ENCODE assay signal across 8 cellular contexts in the genomic region with DNA sequence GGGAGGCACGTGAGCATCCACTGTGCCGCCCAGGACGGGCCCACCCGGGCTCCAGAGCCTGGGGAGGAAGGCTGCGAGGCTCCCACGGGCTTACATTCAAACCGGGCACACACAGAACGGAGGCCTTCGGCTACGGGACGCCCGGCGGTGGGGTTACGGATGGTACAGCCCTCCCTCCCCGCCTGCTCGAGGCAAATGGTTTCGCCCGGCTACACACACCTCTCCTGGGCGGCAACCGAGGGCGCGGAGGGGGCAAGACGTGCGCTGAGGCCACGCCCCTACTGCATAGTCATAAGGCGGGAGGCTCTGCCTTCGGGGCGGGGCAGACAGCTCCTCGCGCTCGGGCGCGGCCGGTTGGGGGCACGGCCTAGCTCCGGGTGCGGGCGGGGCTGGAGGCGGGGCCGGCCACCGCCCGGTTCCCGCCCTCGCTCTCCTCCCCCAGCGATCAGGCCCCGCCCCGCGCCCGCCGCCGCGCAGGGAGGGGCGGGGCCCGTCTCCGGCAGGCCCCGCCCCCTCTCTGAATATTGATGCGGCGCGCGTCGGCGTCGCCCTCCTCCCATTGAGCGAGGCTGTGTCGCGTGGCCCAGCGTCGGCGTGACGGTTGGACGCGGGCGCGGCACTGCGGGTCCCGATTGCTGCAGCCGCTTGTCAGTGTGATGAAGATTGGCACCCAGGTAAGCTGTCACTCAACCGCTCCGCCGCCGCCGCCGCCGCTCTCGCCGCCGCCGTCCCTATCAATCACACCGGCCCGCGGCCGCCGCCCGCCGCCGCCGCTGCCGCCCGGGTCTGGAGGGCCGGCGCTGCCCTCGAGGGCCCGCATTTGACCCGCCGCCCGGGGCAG. TPM values are rescaled to one million over a fixed set of nuclear protein-coding genes. Genes with fewer than 3 reads are reported as not detected.
DNase-seq lines count a peak whose midpoint lies in the region; ATAC-seq, FAIRE-seq and TF ChIP-seq lines count a peak whose summit lies in the region.

A gene with protein sequence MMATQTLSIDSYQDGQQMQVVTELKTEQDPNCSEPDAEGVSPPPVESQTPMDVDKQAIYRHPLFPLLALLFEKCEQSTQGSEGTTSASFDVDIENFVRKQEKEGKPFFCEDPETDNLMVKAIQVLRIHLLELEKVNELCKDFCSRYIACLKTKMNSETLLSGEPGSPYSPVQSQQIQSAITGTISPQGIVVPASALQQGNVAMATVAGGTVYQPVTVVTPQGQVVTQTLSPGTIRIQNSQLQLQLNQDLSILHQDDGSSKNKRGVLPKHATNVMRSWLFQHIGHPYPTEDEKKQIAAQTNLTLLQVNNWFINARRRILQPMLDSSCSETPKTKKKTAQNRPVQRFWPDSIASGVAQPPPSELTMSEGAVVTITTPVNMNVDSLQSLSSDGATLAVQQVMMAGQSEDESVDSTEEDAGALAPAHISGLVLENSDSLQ (plus strand): TSS at position 572 of the 841 bp plus-strand sequence. CDS start 29,820 bp downstream, outside the sequence.

- H4K8ac ChIP-seq in H1 (ENCODE audit: extremely low read depth, insufficient read depth, low read length), result peak within 1 kb of the TSS; percentile 97
- peak within 1 kb of the TSS; percentile 91 for H4K8ac ChIP-seq in mesenchymal stem cell (ENCODE audit: low read length)

- peak within 1 kb of the TSS; percentile 95 for H3K27ac ChIP-seq in HUES48 (ENCODE audit: low read depth, low read length)
- H3K27ac ChIP-seq in H1 (ENCODE audit: low read depth, low read length), result peak within 1 kb of the TSS; percentile 88
- peak within 1 kb of the TSS; percentile 95 for H3K27ac ChIP-seq in mesenchymal stem cell (ENCODE audit: low read length, poor library complexity, severe bottlenecking)

- peak within 1 kb of the TSS; percentile 69 for H3K4me3 Mint-ChIP-seq in Calu3 (ENCODE audit: low read depth, unreplicated experiment)
- peak within 1 kb of the TSS; percentile 85 for H3K4me3 Mint-ChIP-seq in activated CD8-positive, alpha-beta memory T cell treated with anti-CD3 and anti-CD28 coated beads, Interleukin-2, amount 10 ng/mL, durations not matched to agents 7 days and 5 days

- H2BK12ac ChIP-seq in H1 (ENCODE audit: low read depth, low read length), result peak within 1 kb of the TSS; percentile 98
- H2BK12ac ChIP-seq in mesenchymal stem cell (ENCODE audit: low read length in 2 of 2), result peak within 1 kb of the TSS; percentile 52 to 90

- H3K27ac Mint-ChIP-seq in Calu3 (ENCODE audit: unreplicated experiment), result peak within 1 kb of the TSS; percentile 69
- H3K27ac Mint-ChIP-seq in activated CD8-positive, alpha-beta memory T cell treated with anti-CD3 and anti-CD28 coated beads, Interleukin-2, amount 10 ng/mL, durations not matched to agents 7 days and 5 days, result peak within 1 kb of the TSS; percentile 95

- TF ChIP-seq CTCF in Calu3 (IDR thresholded peaks at IDR 0.05; ENCODE audit: unreplicated experiment) (no peak), H1 (IDR thresholded peaks at IDR 0.05; ENCODE audit: control extremely low read depth in 1 of 3, insufficient read depth in 1 of 3, low read depth in 1 of 3, low read length in 3 of 3) (no peak)

- peak; percentile 80 for ATAC-seq in GM21423 (IDR thresholded peaks at IDR 0.05; ENCODE audit: unreplicated experiment)
- ATAC-seq in activated CD8-positive, alpha-beta memory T cell treated with anti-CD3 and anti-CD28 coated beads, Interleukin-2, amount 10 ng/mL, durations not matched to agents 7 days and 5 days, result peak; percentile 89

- POLR2A ChIA-PET in H1 (lab: Charles Lee; ENCODE audit: partially characterized antibody), result interaction anchor here (0.8 to 3.7 kb wide), 10 partner anchors 10 to 57 kb away, joined by 3 to 22 read pairs (median 6); a partner anchor contains a TSS

- peaks cover 16% of the 10 kb centered on the region for H3K36me3 ChIP-seq in HUES48 (ENCODE audit: control insufficient read depth, insufficient read depth, low read length)
- peaks cover 23% of the 10 kb centered on the region for H3K36me3 ChIP-seq in NT2/D1 (ENCODE audit: insufficient read depth, insufficient read length, low read length)
- H3K36me3 ChIP-seq in H1 (ENCODE audit: control insufficient read depth in 2 of 4, insufficient read depth in 4 of 4, low read length in 3 of 4), result peaks cover 0 to 12% (median 0%) of the 10 kb centered on the region in 4 experiments; a peak in 2 of 8 replicates
- H3K36me3 ChIP-seq in mesenchymal stem cell (ENCODE audit: control insufficient read depth in 1 of 2, insufficient read depth in 2 of 2, low read depth in 1 of 2, low read length in 2 of 2), result peaks cover 7 to 12% of the 10 kb centered on the region in 2 experiments

- intact Hi-C loops in Calu3 (cut with micrococcal nuclease; ENCODE audit: unreplicated experiment), result no loop called here

- CTCF ChIA-PET in Calu3 (lab: Charles Lee), result interaction anchor here (0.6 to 0.8 kb wide), 2 partner anchors 19 to 102 kb away, joined by 3 to 4 read pairs; no protein-coding TSS in a partner anchor
- CTCF ChIA-PET in activated CD8-positive, alpha-beta memory T cell treated with anti-CD3 and anti-CD28 coated beads, Interleukin-2, amount 10 ng/mL, durations not matched to agents 7 days and 5 days (lab: Charles Lee), result no interaction called here
- CTCF ChIA-PET in H1 (lab: Charles Lee; ENCODE audit: partially characterized antibody), result interaction anchor here (1.0 to 1.4 kb wide), 2 partner anchors 17 to 77 kb away, joined by 3 read pairs; no protein-coding TSS in a partner anchor

- H3K4ac ChIP-seq in H1 (replicated peaks; ENCODE audit: insufficient read length, low read depth, low read length) (peak within 1 kb of the TSS; percentile 99), mesenchymal stem cell (ENCODE audit: low read depth in 1 of 2, low read length in 2 of 2) (peak within 1 kb of the TSS; percentile 72 to 92)

- peak; percentile 97 for DNase-seq in Calu3
- DNase-seq in NT2/D1 (ENCODE audit: low read depth, low spot score), result peak; percentile 100
- DNase-seq in activated CD8-positive, alpha-beta memory T cell treated with anti-CD3 and anti-CD28 coated beads, Interleukin-2, amount 10 ng/mL, durations not matched to agents 7 days and 5 days, result peak; percentile 99
- peak; percentile 98 for DNase-seq in H1 (ENCODE audit: low read depth in 1 of 2, low spot score in 2 of 2)
- DNase-seq in mesenchymal stem cell, result peak; percentile 97
- DNase-seq in stimulated activated CD8-positive, alpha-beta memory T cell treated with anti-CD3 and anti-CD28 coated beads, Interleukin-12 subunit alpha, Interleukin-12 subunit beta, amount 100 ng/mL, for 24 hours (ENCODE audit: extremely low read depth), result peak; percentile 97

- no peaks in the 10 kb centered on the region for H3K4me1 Mint-ChIP-seq in Calu3 (ENCODE audit: low read depth, unreplicated experiment)
- H3K4me1 Mint-ChIP-seq in activated CD8-positive, alpha-beta memory T cell treated with anti-CD3 and anti-CD28 coated beads, Interleukin-2, amount 10 ng/mL, durations not matched to agents 7 days and 5 days, result peaks cover 25% of the 10 kb centered on the region

- H2BK20ac ChIP-seq in H1 (ENCODE audit: low read length), result peak within 1 kb of the TSS; percentile 74

- no peak for FAIRE-seq in H1 (lab: Jason Lieb, UNC)

- H3K79me1 ChIP-seq in H1 (ENCODE audit: low read depth, low read length), result peaks cover 2% of the 10 kb centered on the region; the same call in 1 of the 2 replicates
- peaks cover 10% of the 10 kb centered on the region for H3K79me1 ChIP-seq in mesenchymal stem cell (replicated peaks; ENCODE audit: low read length, poor library complexity, severe bottlenecking)

- peak within 1 kb of the TSS; percentile 92 for H2AK5ac ChIP-seq in H1 (ENCODE audit: low read depth, low read length)
- H2AK5ac ChIP-seq in mesenchymal stem cell (ENCODE audit: low read length, severe bottlenecking), result peak within 1 kb of the TSS; percentile 0

- BruUV-seq in Calu3 (replicated peaks; lab: Mats Ljungman, UMichigan), result no TSS peak

- peak within 1 kb of the TSS; percentile 94 for H2BK120ac ChIP-seq in H1 (replicated peaks; ENCODE audit: low read depth, low read length)
- H2BK120ac ChIP-seq in mesenchymal stem cell (ENCODE audit: low read depth, low read length), result peak within 1 kb of the TSS; percentile 99

- peaks cover 40% of the 10 kb centered on the region for H3K4me1 ChIP-seq in HUES48 (ENCODE audit: control insufficient read depth, insufficient read depth, low read length)
- peaks cover 24% of the 10 kb centered on the region for H3K4me1 ChIP-seq in NT2/D1 (ENCODE audit: insufficient read depth, insufficient read length)
- peaks cover 8 to 30% (median 13%) of the 10 kb centered on the region in 4 experiments for H3K4me1 ChIP-seq in H1 (replicated peaks in 1 of 4; ENCODE audit: control insufficient read depth in 3 of 4, insufficient read depth in 4 of 4, low read length in 3 of 4)
- H3K4me1 ChIP-seq in mesenchymal stem cell (ENCODE audit: control insufficient read depth, insufficient read depth, low read depth, low read length), result peaks cover 8% of the 10 kb centered on the region

- peak within 1 kb of the TSS; percentile 77 for H3K9ac ChIP-seq in HUES48 (ENCODE audit: low read depth, low read length)
- peak within 1 kb of the TSS; percentile 96 for H3K9ac ChIP-seq in NT2/D1 (ENCODE audit: insufficient read length, low read depth)
- H3K9ac ChIP-seq in H1 (replicated peaks in 1 of 4; ENCODE audit: extremely low read depth in 1 of 4, low read depth in 3 of 4, low read length in 3 of 4), result peak within 1 kb of the TSS; percentile 80 to 89 (median 85)
- H3K9ac ChIP-seq in mesenchymal stem cell (ENCODE audit: low read length), result peak within 1 kb of the TSS; percentile 98

- H3K18ac ChIP-seq in H1 (ENCODE audit: extremely low read depth, low read length) (peak within 1 kb of the TSS; percentile 98), mesenchymal stem cell (ENCODE audit: low read depth in 1 of 2, low read length in 2 of 2) (peak within 1 kb of the TSS; percentile 82 to 91)

- H2BK15ac ChIP-seq in H1 (ENCODE audit: low read length), result peak within 1 kb of the TSS; percentile 73
- H2BK15ac ChIP-seq in mesenchymal stem cell (ENCODE audit: low read depth, poor library complexity, severe bottlenecking), result peak within 1 kb of the TSS; percentile 50

- H3K4me2 ChIP-seq in H1 (ENCODE audit: insufficient read depth in 1 of 2, low read depth in 2 of 2, low read length in 2 of 2) (peak within 1 kb of the TSS; percentile 74 to 94), mesenchymal stem cell (ENCODE audit: low read length, poor library complexity, severe bottlenecking) (peak within 1 kb of the TSS; percentile 89)

- H3K56ac ChIP-seq in H1 (replicated peaks; ENCODE audit: insufficient read length, low read depth, low read length), result peak within 1 kb of the TSS; percentile 74

- peak in 1 of 2 experiments; percentile 100; a peak in 2 of 3 replicates for TF ChIP-seq EP300 in H1 (IDR thresholded peaks at IDR 0.05; ENCODE audit: borderline replicate concordance in 1 of 2, low read depth in 2 of 2, low read length in 2 of 2)

- peaks cover 2% of the 10 kb centered on the region; the same call in 1 of the 2 replicates for H3K23me2 ChIP-seq in H1 (ENCODE audit: low read depth, low read length)

- H3K79me2 ChIP-seq in H1 (ENCODE audit: control insufficient read depth in 1 of 2, insufficient read depth in 2 of 2, low read length in 2 of 2), result peaks cover 0 to 39% of the 10 kb centered on the region in 2 experiments; a peak in 2 of 4 replicates

- no peak within 1 kb of the TSS for H2AFZ ChIP-seq in H1 (ENCODE audit: low read length)
- peak within 1 kb of the TSS; percentile 74 for H2AFZ ChIP-seq in mesenchymal stem cell (ENCODE audit: low read depth, low read length)

- H3K4me3 ChIP-seq in HUES48 (ENCODE audit: low read depth, low read length) (peak within 1 kb of the TSS; percentile 69), NT2/D1 (ENCODE audit: insufficient read length, low read depth) (peak within 1 kb of the TSS; percentile 88), H1 (ENCODE audit: extremely low read depth in 1 of 4, insufficient read depth in 2 of 4, low read depth in 3 of 4, low read length in 4 of 4) (peak within 1 kb of the TSS; percentile 78 to 90 (median 83)), mesenchymal stem cell (ENCODE audit: insufficient read depth in 1 of 2, low read depth in 1 of 2, low read length in 2 of 2) (peak within 1 kb of the TSS; percentile 81 to 94)

- H3K27me3 Mint-ChIP-seq in Calu3 (ENCODE audit: unreplicated experiment), result no peaks in the 10 kb centered on the region
- H3K27me3 Mint-ChIP-seq in activated CD8-positive, alpha-beta memory T cell treated with anti-CD3 and anti-CD28 coated beads, Interleukin-2, amount 10 ng/mL, durations not matched to agents 7 days and 5 days, result no peaks in the 10 kb centered on the region

- 3% methylated on average over 60 of the region's 106 CpGs; no CpG with 5 or more reads in 1 of the 2 experiments for WGBS in H1 (ENCODE audit: extremely low coverage in 1 of 2, insufficient coverage in 1 of 2, insufficient read length in 1 of 2, insufficient replicate concordance in 2 of 2, low coverage in 1 of 2, low lambda C conversion rate in 2 of 2, missing lambda C conversion rate in 1 of 2), 2 experiments
- WGBS in mesenchymal stem cell, result 1% methylated on average over 68 of the region's 106 CpGs

- no peaks in the 10 kb centered on the region for H4K20me1 ChIP-seq in H1 (replicated peaks in 1 of 2; ENCODE audit: control insufficient read depth in 1 of 2, insufficient read depth in 2 of 2, low read length in 2 of 2)

- H3K36me3 Mint-ChIP-seq in Calu3 (ENCODE audit: insufficient read depth, unreplicated experiment), result peaks cover 30% of the 10 kb centered on the region
- H3K36me3 Mint-ChIP-seq in activated CD8-positive, alpha-beta memory T cell treated with anti-CD3 and anti-CD28 coated beads, Interleukin-2, amount 10 ng/mL, durations not matched to agents 7 days and 5 days, result peaks cover 19% of the 10 kb centered on the region

- H4K5ac ChIP-seq in H1 (ENCODE audit: insufficient read length, low read depth, low read length), result peak within 1 kb of the TSS; percentile 78

- peaks cover 3% of the 10 kb centered on the region for H3K9me3 Mint-ChIP-seq in Calu3 (ENCODE audit: low read depth, unreplicated experiment)
- H3K9me3 Mint-ChIP-seq in activated CD8-positive, alpha-beta memory T cell treated with anti-CD3 and anti-CD28 coated beads, Interleukin-2, amount 10 ng/mL, durations not matched to agents 7 days and 5 days (ENCODE audit: low read depth), result no peaks in the 10 kb centered on the region

- H3K27me3 ChIP-seq in HUES48 (ENCODE audit: control insufficient read depth, insufficient read depth, low read length) (no peaks in the 10 kb centered on the region), NT2/D1 (ENCODE audit: insufficient read depth, insufficient read length) (no peaks in the 10 kb centered on the region), H1 (replicated peaks in 1 of 4; ENCODE audit: control insufficient read depth in 3 of 4, extremely low read depth in 1 of 4, insufficient read depth in 3 of 4, low read length in 3 of 4) (no peaks in the 10 kb centered on the region), mesenchymal stem cell (ENCODE audit: control insufficient read depth in 1 of 2, insufficient read depth in 1 of 2, low read length in 2 of 2) (no peaks in the 10 kb centered on the region)

- H3K9me3 ChIP-seq in HUES48 (ENCODE audit: control insufficient read depth, insufficient read depth, low read length) (no peaks in the 10 kb centered on the region), NT2/D1 (ENCODE audit: insufficient read depth, low read length) (peaks cover 16% of the 10 kb centered on the region; the same call in 1 of the 2 replicates), H1 (ENCODE audit: insufficient read depth in 2 of 2, low read depth in 1 of 2, low read length in 1 of 2) (no peaks in the 10 kb centered on the region), mesenchymal stem cell (ENCODE audit: control insufficient read depth, low read length) (peaks cover 5% of the 10 kb centered on the region)

- peak within 1 kb of the TSS; percentile 99 for H4K91ac ChIP-seq in H1 (replicated peaks; ENCODE audit: insufficient read length, low read length)
- H4K91ac ChIP-seq in mesenchymal stem cell (ENCODE audit: low read length), result peak within 1 kb of the TSS; percentile 48

- peak within 1 kb of the TSS; percentile 83 for H3K14ac ChIP-seq in H1 (ENCODE audit: insufficient read length)
- peak within 1 kb of the TSS in 1 of 2 experiments; percentile 98 for H3K14ac ChIP-seq in mesenchymal stem cell (ENCODE audit: low read length in 2 of 2)

- peak in 1 of 2 experiments; percentile 7; a peak in 1 of 4 replicates for TF ChIP-seq RAD21 in H1 (IDR thresholded peaks at IDR 0.05 in 1 of 2, conservative IDR thresholded peaks at IDR 0.05 in 1 of 2; ENCODE audit: low read depth in 2 of 2, low read length in 2 of 2)

- H2BK5ac ChIP-seq in H1 (ENCODE audit: low read depth, low read length) (peak within 1 kb of the TSS; percentile 95), mesenchymal stem cell (ENCODE audit: low read depth, low read length, poor library complexity, severe bottlenecking) (peak within 1 kb of the TSS; percentile 91)

- H3K23ac ChIP-seq in H1 (ENCODE audit: insufficient read length), result no peak within 1 kb of the TSS
- H3K23ac ChIP-seq in mesenchymal stem cell (ENCODE audit: low read length in 2 of 2), result peak within 1 kb of the TSS in 1 of 2 experiments; percentile 23

- no peak for TF ChIP-seq POLR2A in H1 (IDR thresholded peaks at IDR 0.05; ENCODE audit: control extremely low read depth in 1 of 2, low read depth in 2 of 2, low read length in 2 of 2)

RNA-seq across cellular contexts. Expression of the gene that starts here (rescaled TPM):
- total RNA-seq in Calu3 (2022), result 8.0 and 10.1 TPM in 2 replicates
- 10 to 100 TPM; 22.0 to 31.3 TPM for total RNA-seq in activated CD8-positive, alpha-beta memory T cell treated with anti-CD3 and anti-CD28 coated beads, Interleukin-2, amount 10 ng/mL, durations not matched to agents 7 days and 5 days
- total RNA-seq in H1 (2021; fragmentation: NEBNext Ultra II Directional; extraction: Animal tissue kit (Norgen Biotek cat#: 25700)), result 31.3 and 31.9 TPM in 2 replicates
- 20.4 and 30.7 TPM in 2 replicates for polyA plus RNA-seq in H1 (2011; rRNA removed)
- polyA plus RNA-seq in H1 (2011; cell fraction: cytosol; rRNA removed), result 36.3 TPM
- polyA plus RNA-seq in H1 (2011; cell fraction: nucleus; rRNA removed), result 27.8 TPM
- 15.7 to 22.7 TPM (median 18.7 TPM) in 4 replicates for polyA plus RNA-seq in H1 (2012, experiment 1 of 2)
- polyA plus RNA-seq in H1 (2012, experiment 2 of 2), result 5.0 TPM
- polyA plus RNA-seq in H1 (2013, experiment 1 of 2), result 10.9 TPM
- polyA plus RNA-seq in H1 (2013, experiment 2 of 2), result 9.7 TPM
- polyA minus RNA-seq in H1 (2011; rRNA and poly(A)+ RNA removed), result 56.6 and 90.5 TPM in 2 replicates
- 19.1 TPM for polyA minus RNA-seq in H1 (2011; cell fraction: cytosol; rRNA and poly(A)+ RNA removed)
- 56.2 TPM for polyA minus RNA-seq in H1 (2011; cell fraction: nucleus; rRNA and poly(A)+ RNA removed)
- 10.6 TPM for polyA plus RNA-seq in mesenchymal stem cell (2013, experiment 1 of 2)
- polyA plus RNA-seq in mesenchymal stem cell (2013, experiment 2 of 2), result 10.5 TPM

Comparison
In these comparisons a context has a peak if more than half of its experiments do, and no peak if none do; other contexts are left out.
1. Peak in every context shown above with its lines: DNase-seq, ATAC-seq, H3K4me3 ChIP-seq and H3K27ac ChIP-seq.